ENCODE assay signal across 29 cellular contexts in the genomic region with DNA sequence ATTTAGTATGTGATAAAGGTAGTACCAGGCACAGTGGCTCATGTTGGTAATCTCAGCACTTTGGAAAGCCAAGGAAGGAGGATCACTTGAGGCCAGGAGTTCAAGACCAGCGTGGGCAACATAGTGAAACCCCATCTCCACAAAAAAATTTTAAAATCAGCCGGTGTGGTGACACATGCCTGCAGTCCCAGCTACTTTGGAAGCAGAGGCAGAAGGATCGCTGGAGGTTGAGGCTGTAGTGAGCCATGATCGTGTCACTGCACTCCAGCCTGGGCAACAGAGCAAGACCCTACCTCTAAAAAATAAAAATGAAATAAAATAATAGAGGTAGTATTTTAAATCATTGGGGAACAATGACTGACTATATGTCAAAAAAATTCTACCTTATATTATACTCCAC.
"Had no signal": no experiment of that assay in that cellular context is flagged by ENCODE, and none has a peak within 500 bp of the region (broad histone marks: within the 10 kb centered on the region; RNA-seq: fewer than 3 reads in every experiment).

No MANE protein-coding gene starts in this region.

- H2AFZ ChIP-seq: hepatocyte had no signal

- DNase-seq: colonic mucosa; cortex of kidney; dermis blood vessel endothelial cell; dorsolateral prefrontal cortex; effector CD4-positive, alpha-beta T cell; effector CD8-positive, alpha-beta T cell; effector memory CD4-positive, alpha-beta T cell; effector memory CD8-positive, alpha-beta T cell; endodermal cell; erythroblast; esophagus squamous epithelium; foreskin fibroblast; foreskin keratinocyte; foreskin melanocyte; gastrocnemius medialis; glutamatergic neuron; head of caudate nucleus; heart left ventricle; heart right ventricle had no signal

- H3K4me3 ChIP-seq: colonic mucosa, coronary artery, dorsolateral prefrontal cortex, esophagus muscularis mucosa, esophagus squamous epithelium, gastrocnemius medialis, gastroesophageal sphincter, heart left ventricle, heart right ventricle, hepatocyte had no signal

- H3K4me2 ChIP-seq: hepatocyte had no signal

- H3K27me3 ChIP-seq: colonic mucosa, dorsolateral prefrontal cortex, esophagus muscularis mucosa, esophagus squamous epithelium, foreskin keratinocyte, gastrocnemius medialis, gastroesophageal sphincter, heart left ventricle, heart right ventricle, hepatocyte had no signal

- H3K36me3 ChIP-seq: colonic mucosa had no signal

- FAIRE-seq: colon, endometrium, endothelial cell of umbilical vein, frontal cortex had no signal

- H3K79me2 ChIP-seq: hepatocyte had no signal

- H3K4me1 ChIP-seq: colonic mucosa, esophagus muscularis mucosa, esophagus squamous epithelium, foreskin keratinocyte, gastrocnemius medialis, gastroesophageal sphincter, heart left ventricle, heart right ventricle had no signal

- H3K9me3 ChIP-seq: colonic mucosa, esophagus muscularis mucosa, esophagus squamous epithelium, gastrocnemius medialis, gastroesophageal sphincter, heart left ventricle, heart right ventricle had no signal

- ATAC-seq: effector memory CD8-positive, alpha-beta T cell; esophagus mucosa; foreskin keratinocyte; gastrocnemius medialis; gastroesophageal sphincter; heart left ventricle; heart right ventricle had no signal

- H3K27ac ChIP-seq: colonic mucosa, coronary artery, dorsolateral prefrontal cortex, epithelial cell of prostate, esophagus muscularis mucosa, esophagus squamous epithelium, foreskin keratinocyte, gastrocnemius medialis, gastroesophageal sphincter, heart left ventricle, heart right ventricle, hepatocyte had no signal
